ENCODE assay signal across 10 cellular contexts in the genomic region with DNA sequence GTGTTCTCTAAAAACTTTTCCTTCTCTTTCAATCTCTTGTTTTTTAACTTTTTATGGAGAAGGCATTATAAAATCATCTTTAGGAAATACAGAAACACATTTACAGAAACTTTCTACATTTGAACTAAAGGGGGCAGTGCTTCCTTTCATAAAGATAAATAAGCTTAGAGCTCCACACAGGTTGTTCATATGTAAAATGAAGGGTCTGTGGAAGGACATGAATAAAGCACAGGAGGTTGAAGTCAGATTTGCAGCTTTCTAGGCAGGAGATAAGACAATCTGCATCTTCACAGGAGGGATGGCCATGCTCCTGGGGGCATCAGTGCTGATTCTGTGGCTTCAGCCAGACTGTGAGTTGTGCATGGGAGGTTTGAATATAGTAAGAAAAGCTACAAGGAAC.
DNase-seq lines count a peak whose midpoint lies in the region; ATAC-seq and TF ChIP-seq lines count a peak whose summit lies in the region.
"Had no signal": no experiment of that assay in that cellular context is flagged by ENCODE, and none has a peak within 500 bp of the region (broad histone marks: within the 10 kb centered on the region; RNA-seq: fewer than 3 reads in every experiment).

No MANE protein-coding gene starts in this region.

- no peaks in the 10 kb centered on the region for H3K79me2 ChIP-seq in SU-DHL-6 (ENCODE audit: insufficient read depth, low read length)

- H3K9me3 ChIP-seq in SU-DHL-6 (ENCODE audit: insufficient read depth, low read length), result no peaks in the 10 kb centered on the region

- H3K4me1 ChIP-seq in foreskin keratinocyte, result peaks cover 19% of the 10 kb centered on the region

- no peaks in the 10 kb centered on the region for H3K27me3 ChIP-seq in SU-DHL-6 (ENCODE audit: low read length)
- no peaks in the 10 kb centered on the region for H3K27me3 ChIP-seq in foreskin keratinocyte

- intact Hi-C loops in left cardiac atrium (cut with DNase I), result no loop called here

- H4K20me1 ChIP-seq in SU-DHL-6 (ENCODE audit: low read depth, low read length), result no peaks in the 10 kb centered on the region

- no peak overlapping the region for H3K4me2 ChIP-seq in SU-DHL-6 (ENCODE audit: low read depth, low read length, poor library complexity, severe bottlenecking)

- DNase-seq in AML-193 (lab: John Stamatoyannopoulos, UW) (peak; percentile 21 to 27), GM12865 (ENCODE audit: low read depth) (peak; percentile 10), foreskin keratinocyte (no peak), foreskin fibroblast (no peak), substantia nigra (lab: John Stamatoyannopoulos, UW) (no peak), left cardiac atrium (no peak)
- DNase-seq in stimulated activated CD4-positive, alpha-beta T cell treated with anti-CD3 and anti-CD28 coated beads, Interleukin-4, amount 100 ng/mL, for 4 hours, result no peak
- DNase-seq: GOT3; stimulated activated CD4-positive, alpha-beta T cell treated with anti-CD3 and anti-CD28 coated beads, Interleukin-4, amount 100 ng/mL, for 24 hours had no signal

- no peaks in the 10 kb centered on the region for H3K36me3 ChIP-seq in SU-DHL-6 (ENCODE audit: low read length)

- ATAC-seq in foreskin keratinocyte (no peak), left cardiac atrium (no peak)

- H3F3A ChIP-seq in SU-DHL-6 (ENCODE audit: insufficient read depth), result no peaks in the 10 kb centered on the region

- no peak overlapping the region for H2AFZ ChIP-seq in SU-DHL-6 (ENCODE audit: low read depth, low read length, severe bottlenecking)

- no peaks in the 10 kb centered on the region for H3K9me2 ChIP-seq in SU-DHL-6 (replicated peaks; ENCODE audit: insufficient read depth, low read length)

- H3K27ac ChIP-seq in SU-DHL-6 (ENCODE audit: low read depth, low read length) (no peak overlapping the region), foreskin keratinocyte (no peak overlapping the region), substantia nigra (ENCODE audit: low read depth, low read length, poor library complexity, severe bottlenecking) (no peak overlapping the region)

- H3K9ac ChIP-seq in SU-DHL-6 (ENCODE audit: low read length), result no peak overlapping the region

- H3K4me3 ChIP-seq in GM12865 (ENCODE audit: low read depth, low read length), result no peak overlapping the region
- no peak overlapping the region for H3K4me3 ChIP-seq in SU-DHL-6 (ENCODE audit: insufficient read depth, low read length, poor library complexity, severe bottlenecking)
- H3K4me3 ChIP-seq in foreskin fibroblast (ENCODE audit: low read depth in 1 of 2, low read length in 2 of 2), result no peak overlapping the region

- TF ChIP-seq CTCF in GM12865 (IDR thresholded peaks at IDR 0.05; ENCODE audit: insufficient read depth, low read depth, low read length, missing control alignments), result peak; percentile 3
- peak; percentile 37 for TF ChIP-seq CTCF in SU-DHL-6 (IDR thresholded peaks at IDR 0.05; ENCODE audit: insufficient read depth, low read length, poor library complexity, severe bottlenecking)
- TF ChIP-seq CTCF in foreskin keratinocyte (conservative IDR thresholded peaks at IDR 0.05), result peak; percentile 67
- no peak for TF ChIP-seq CTCF in foreskin fibroblast (IDR thresholded peaks at IDR 0.05; ENCODE audit: low read depth, low read length)

Comparison
In these comparisons a context has a peak if more than half of its experiments do, and no peak if none do; other contexts are left out.
1. DNase-seq: peak in AML-193 (2 of 2) and GM12865 (single experiment); none in foreskin keratinocyte (0 of 2), stimulated activated CD4-positive, alpha-beta T cell treated with anti-CD3 and anti-CD28 coated beads, Interleukin-4, amount 100 ng/mL, for 4 hours (0 of 2), foreskin fibroblast (0 of 2), substantia nigra (0 of 49) and left cardiac atrium (single experiment).